Comparison of ENCODE assay signal across 8 cellular contexts in the genomic region with DNA sequence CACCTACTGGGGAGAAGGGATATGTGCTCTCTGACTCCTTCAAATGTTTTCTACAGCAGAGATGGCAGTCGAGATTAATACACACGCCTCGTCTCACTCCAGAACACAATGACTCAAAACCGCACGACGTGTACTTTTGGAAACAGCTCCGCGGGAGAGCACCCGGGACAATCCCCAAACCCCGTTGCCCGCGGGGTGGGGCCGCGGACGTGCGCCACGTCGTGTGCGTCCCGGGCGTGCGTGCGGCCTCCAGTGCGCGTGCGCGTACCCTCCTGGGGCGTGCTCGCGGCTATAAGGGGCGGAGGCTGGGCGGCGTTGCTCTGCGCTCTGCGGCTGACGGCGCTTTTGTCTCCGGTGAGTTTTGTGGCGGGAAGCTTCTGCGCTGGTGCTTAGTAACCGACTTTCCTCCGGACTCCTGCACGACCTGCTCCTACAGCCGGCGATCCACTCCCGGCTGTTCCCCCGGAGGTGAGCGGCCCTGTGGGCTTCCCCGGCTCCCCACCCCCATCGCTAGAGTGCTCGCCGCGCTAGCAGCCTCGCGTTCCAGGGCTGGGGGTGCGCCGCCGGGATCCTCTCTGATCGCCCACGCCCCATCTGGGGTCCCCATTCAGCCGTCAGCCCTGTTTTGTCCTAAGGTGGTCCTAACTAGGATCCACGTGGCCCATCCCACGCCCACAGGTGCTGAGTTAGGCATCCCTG. TPM values are rescaled to one million over a fixed set of nuclear protein-coding genes. Genes with fewer than 3 reads are reported as not detected.
A peak's percentile ranks its signal among the peaks of the same experiment; 100 is the strongest.
DNase-seq lines count a peak whose midpoint lies in the region; ATAC-seq and TF ChIP-seq lines count a peak whose summit lies in the region.

A gene with protein sequence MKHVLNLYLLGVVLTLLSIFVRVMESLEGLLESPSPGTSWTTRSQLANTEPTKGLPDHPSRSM (plus strand): TSS at position 323 of the 699 bp plus-strand sequence. CDS start 1,391 bp downstream, outside the sequence.

- TF ChIP-seq RAD21 in Ishikawa (IDR thresholded peaks at IDR 0.05; ENCODE audit: low read depth) = no peak

- TF ChIP-seq CTCF in epithelial cell of proximal tubule (conservative IDR thresholded peaks at IDR 0.05; ENCODE audit: low read depth, low read length) = no peak

- peak; percentile 81 for ATAC-seq in GM21619 (IDR thresholded peaks at IDR 0.05; ENCODE audit: unreplicated experiment)

- TF ChIP-seq EP300 in Ishikawa (IDR thresholded peaks at IDR 0.05; ENCODE audit: borderline replicate concordance) = no peak; the same call in 1 of the 2 replicates

- peak within 1 kb of the TSS; percentile 69 for H3K4me3 ChIP-seq in epithelial cell of proximal tubule (ENCODE audit: low read depth, low read length)

- DNase-seq in DMS153 (lab: John Stamatoyannopoulos, UW) (peak; percentile 82), OCI-M2 (lab: John Stamatoyannopoulos, UW; ENCODE audit: unreplicated experiment) (peak; percentile 68), activated T-cell treated with anti-CD3 and anti-CD28 coated beads for 48 hours (ENCODE audit: low read depth) (peak; percentile 97), epithelial cell of proximal tubule (ENCODE audit: low read depth) (peak; percentile 82), mucosa of gallbladder (ENCODE audit: low spot score) (peak; percentile 93)
- DNase-seq in stimulated activated CD8-positive, alpha-beta memory T cell treated with anti-CD3 and anti-CD28 coated beads, Interleukin-4, amount 100 ng/mL, for 24 hours (ENCODE audit: low read depth) = peak; percentile 91

TF ChIP-seq in Ishikawa, 13 proteins besides CTCF, POLR2A, EP300 and RAD21:
- TF ChIP-seq, protein P1, sequence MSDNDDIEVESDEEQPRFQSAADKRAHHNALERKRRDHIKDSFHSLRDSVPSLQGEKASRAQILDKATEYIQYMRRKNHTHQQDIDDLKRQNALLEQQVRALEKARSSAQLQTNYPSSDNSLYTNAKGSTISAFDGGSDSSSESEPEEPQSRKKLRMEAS (IDR thresholded peaks at IDR 0.05) = peak; percentile 77
- TF ChIP-seq, protein P2, sequence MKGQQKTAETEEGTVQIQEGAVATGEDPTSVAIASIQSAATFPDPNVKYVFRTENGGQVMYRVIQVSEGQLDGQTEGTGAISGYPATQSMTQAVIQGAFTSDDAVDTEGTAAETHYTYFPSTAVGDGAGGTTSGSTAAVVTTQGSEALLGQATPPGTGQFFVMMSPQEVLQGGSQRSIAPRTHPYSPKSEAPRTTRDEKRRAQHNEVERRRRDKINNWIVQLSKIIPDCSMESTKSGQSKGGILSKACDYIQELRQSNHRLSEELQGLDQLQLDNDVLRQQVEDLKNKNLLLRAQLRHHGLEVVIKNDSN (IDR thresholded peaks at IDR 0.05) = no peak
- peak; percentile 38; the same call in 1 of the 2 replicates for TF ChIP-seq TCF12 (IDR thresholded peaks at IDR 0.05; ENCODE audit: low read depth)
- TF ChIP-seq CEBPB (IDR thresholded peaks at IDR 0.05) = no peak
- no peak for TF ChIP-seq CREB1 (IDR thresholded peaks at IDR 0.05; ENCODE audit: low read depth)
- TF ChIP-seq TAF1 (IDR thresholded peaks at IDR 0.05; ENCODE audit: low read depth) = peak; percentile 85
- peak; percentile 76; the same call in 1 of the 2 replicates for TF ChIP-seq ZBTB7A (IDR thresholded peaks at IDR 0.05; ENCODE audit: low read depth)

RNA-seq across cellular contexts. Expression of the gene that starts here (rescaled TPM):
- 21.6 and 33.7 TPM in 2 replicates for total RNA-seq in epithelial cell of proximal tubule
- 7.4 TPM for total RNA-seq in mucosa of gallbladder

Comparison
In these comparisons a context has a peak if more than half of its experiments do, and no peak if none do; other contexts are left out.
1. Peak in every context shown above with its lines: DNase-seq, ATAC-seq and H3K4me3 ChIP-seq.